Comparison of ENCODE assay signal across 11 cellular contexts in the genomic region with DNA sequence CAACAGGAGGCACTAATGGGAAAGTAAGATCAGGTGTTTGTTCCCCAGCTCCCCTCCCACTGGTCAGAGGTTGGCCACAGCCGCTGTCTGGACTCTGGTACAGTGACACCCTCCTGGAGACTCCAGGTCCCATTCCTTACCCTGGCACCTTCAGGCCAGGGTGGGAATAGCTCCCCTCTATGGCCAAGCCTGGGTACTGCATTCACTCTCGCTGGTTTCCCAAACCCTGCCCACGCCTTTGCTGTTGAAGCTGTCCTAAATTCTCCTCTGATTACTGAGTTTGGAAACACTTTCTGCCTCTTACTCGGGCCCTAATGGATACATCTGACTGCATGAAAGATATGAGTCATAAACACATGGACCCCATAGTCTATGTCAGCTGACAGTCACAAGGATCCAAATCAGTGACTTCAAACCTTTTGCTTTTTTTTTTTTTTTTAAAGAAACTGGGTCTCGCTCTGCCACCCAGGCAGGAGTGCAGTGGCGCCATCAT. TPM values are rescaled to one million over a fixed set of nuclear protein-coding genes. Genes with fewer than 3 reads are reported as not detected.
DNase-seq lines count a peak whose midpoint lies in the region; ATAC-seq, FAIRE-seq and TF ChIP-seq lines count a peak whose summit lies in the region.
"Had no signal": no experiment of that assay in that cellular context is flagged by ENCODE, and none has a peak within 500 bp of the region (broad histone marks: within the 10 kb centered on the region; RNA-seq: fewer than 3 reads in every experiment).

No MANE protein-coding gene starts in this region.

- peak in 1 of 2 experiments; percentile 65 for DNase-seq in A549 (ENCODE audit: low read depth in 1 of 2, low spot score in 1 of 2)
- DNase-seq in GM03348 (ENCODE audit: low spot score), result peak; percentile 41
- no peak for DNase-seq in Peyer's patch
- DNase-seq in hepatocyte (ENCODE audit: low spot score), result peak; percentile 30
- no peak for DNase-seq in sciatic nerve (ENCODE audit: low spot score)
- DNase-seq: activated T-cell treated with anti-CD3 and anti-CD28 coated beads, Interleukin-2, amount 50 U/mL, for 4 hours; left ventricle myocardium superior; MG63 had no signal

- TF ChIP-seq POLR2A in A549 (IDR thresholded peaks at IDR 0.05; ENCODE audit: low read length), result no peak
- no peak for TF ChIP-seq POLR2A in Peyer's patch (IDR thresholded peaks at IDR 0.05)

- 49% methylated on average over 6 of the region's 6 CpGs for WGBS in A549 (ENCODE audit: missing lambda C conversion rate)
- 71% methylated on average over 6 of the region's 6 CpGs for WGBS in hepatocyte (ENCODE audit: low lambda C conversion rate, missing lambda C conversion rate)

- H3K4me3 ChIP-seq in A549, result no peak overlapping the region
- H3K4me3 ChIP-seq in Peyer's patch, result no peak overlapping the region
- H3K4me3 ChIP-seq in hepatocyte, result no peak overlapping the region
- H3K4me3 ChIP-seq: MG63 had no signal

- 0 out of 5 replicates have a peak, but pooled peaks of 1 of the 2 experiments have one; percentile 25 for TF ChIP-seq RAD21 in A549 (conservative IDR thresholded peaks at IDR 0.05 in 1 of 2, IDR thresholded peaks at IDR 0.05 in 1 of 2)

- H2AFZ ChIP-seq in hepatocyte, result no peak overlapping the region

- no peak for TF ChIP-seq EP300 in A549 (IDR thresholded peaks at IDR 0.05)

- H3K9me2 ChIP-seq in hepatocyte (replicated peaks; ENCODE audit: insufficient read depth), result no peaks in the 10 kb centered on the region

- H3K27me3 ChIP-seq in Peyer's patch (no peaks in the 10 kb centered on the region), hepatocyte (peaks cover 14% of the 10 kb centered on the region)
- H3K27me3 ChIP-seq: MG63 had no signal

- H3K4me2 ChIP-seq in A549, result no peak overlapping the region
- no peak overlapping the region for H3K4me2 ChIP-seq in hepatocyte

- H3K27ac ChIP-seq in A549, result peak overlapping the region in 1 of 2 experiments; percentile 73; a peak in 2 of 6 replicates
- H3K27ac ChIP-seq in Peyer's patch, result no peak overlapping the region
- no peak overlapping the region for H3K27ac ChIP-seq in hepatocyte

- TF ChIP-seq CTCF in A549 (IDR thresholded peaks at IDR 0.05), result peak; percentile 46
- peak in 4 of 6 experiments; percentile 11 to 48 (median 28) for TF ChIP-seq CTCF in Peyer's patch (IDR thresholded peaks at IDR 0.05)
- TF ChIP-seq CTCF in hepatocyte (IDR thresholded peaks at IDR 0.05; ENCODE audit: poor library complexity), result peak; percentile 24

- no peak overlapping the region for H3K4me3 Mint-ChIP-seq in activated T-helper 17 cell treated with anti-CD3 and anti-CD28 coated beads, Interleukin-2, amount 50 U/mL, for 72 hours
- H3K4me3 Mint-ChIP-seq: activated T-cell treated with anti-CD3 and anti-CD28 coated beads, Interleukin-2, amount 50 U/mL, for 4 hours had no signal

- no peaks in the 10 kb centered on the region for H4K20me1 ChIP-seq in hepatocyte (ENCODE audit: insufficient read depth, poor library complexity, severe bottlenecking)

- H3K79me2 ChIP-seq in hepatocyte, result no peaks in the 10 kb centered on the region

- peak; percentile 44 to 55; a peak in 4 of 6 replicates for ATAC-seq in A549
- ATAC-seq in HG02759 (IDR thresholded peaks at IDR 0.05; ENCODE audit: unreplicated experiment), result no peak
- no peak for ATAC-seq in GM21737 (IDR thresholded peaks at IDR 0.05; ENCODE audit: unreplicated experiment)
- ATAC-seq in sciatic nerve, result no peak
- no peak for ATAC-seq in activated T-helper 17 cell treated with anti-CD3 and anti-CD28 coated beads, Interleukin-2, amount 50 U/mL, for 72 hours (replicated peaks)
- ATAC-seq: activated T-cell treated with anti-CD3 and anti-CD28 coated beads, Interleukin-2, amount 50 U/mL, for 4 hours; left ventricle myocardium superior had no signal

- no peaks in the 10 kb centered on the region for H3K36me3 ChIP-seq in Peyer's patch
- no peaks in the 10 kb centered on the region for H3K36me3 ChIP-seq in hepatocyte (replicated peaks; ENCODE audit: insufficient read depth, low read depth)
- H3K36me3 ChIP-seq: MG63 had no signal

- intact Hi-C loops in sciatic nerve (cut with DNase I), result no loop called here

- peaks cover 18% of the 10 kb centered on the region for H3K27me3 Mint-ChIP-seq in activated T-helper 17 cell treated with anti-CD3 and anti-CD28 coated beads, Interleukin-2, amount 50 U/mL, for 72 hours

- H3K27ac Mint-ChIP-seq in activated T-helper 17 cell treated with anti-CD3 and anti-CD28 coated beads, Interleukin-2, amount 50 U/mL, for 72 hours, result no peak overlapping the region

- no peak for FAIRE-seq in A549 (lab: Jason Lieb, UNC)

- no peaks in the 10 kb centered on the region for H3K36me3 Mint-ChIP-seq in activated T-helper 17 cell treated with anti-CD3 and anti-CD28 coated beads, Interleukin-2, amount 50 U/mL, for 72 hours (ENCODE audit: low read depth)

- H3K4me1 Mint-ChIP-seq in activated T-helper 17 cell treated with anti-CD3 and anti-CD28 coated beads, Interleukin-2, amount 50 U/mL, for 72 hours, result peaks cover 4% of the 10 kb centered on the region

- no peaks in the 10 kb centered on the region for H3K9me3 ChIP-seq in A549
- H3K9me3 ChIP-seq in Peyer's patch, result no peaks in the 10 kb centered on the region
- no peaks in the 10 kb centered on the region for H3K9me3 ChIP-seq in hepatocyte (ENCODE audit: low read depth)
- H3K9me3 ChIP-seq: MG63 had no signal

- CTCF ChIA-PET in A549 (lab: Yijun Ruan, JAX), result interaction anchor here (1.1 to 1.9 kb wide), 5 partner anchors 9 to 137 kb away, joined by 3 to 20 read pairs (median 4); a partner anchor contains a TSS

- no peaks in the 10 kb centered on the region for H3K9me3 Mint-ChIP-seq in activated T-helper 17 cell treated with anti-CD3 and anti-CD28 coated beads, Interleukin-2, amount 50 U/mL, for 72 hours
- H3K9me3 Mint-ChIP-seq: activated T-cell treated with anti-CD3 and anti-CD28 coated beads, Interleukin-2, amount 50 U/mL, for 4 hours had no signal

- H3K4me1 ChIP-seq in A549 (peaks cover 46% of the 10 kb centered on the region), Peyer's patch (no peaks in the 10 kb centered on the region), hepatocyte (ENCODE audit: insufficient read depth) (no peaks in the 10 kb centered on the region)

- POLR2A ChIA-PET in A549 (lab: Yijun Ruan, JAX), result interaction anchor here (0.9 kb wide), 1 partner anchor 54 kb away, joined by 7 read pairs; no protein-coding TSS in a partner anchor

TF ChIP-seq in A549, 52 proteins besides CTCF, POLR2A, EP300 and RAD21:
- TF ChIP-seq, protein P1, sequence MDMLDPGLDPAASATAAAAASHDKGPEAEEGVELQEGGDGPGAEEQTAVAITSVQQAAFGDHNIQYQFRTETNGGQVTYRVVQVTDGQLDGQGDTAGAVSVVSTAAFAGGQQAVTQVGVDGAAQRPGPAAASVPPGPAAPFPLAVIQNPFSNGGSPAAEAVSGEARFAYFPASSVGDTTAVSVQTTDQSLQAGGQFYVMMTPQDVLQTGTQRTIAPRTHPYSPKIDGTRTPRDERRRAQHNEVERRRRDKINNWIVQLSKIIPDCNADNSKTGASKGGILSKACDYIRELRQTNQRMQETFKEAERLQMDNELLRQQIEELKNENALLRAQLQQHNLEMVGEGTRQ (IDR thresholded peaks at IDR 0.05), result no peak
- TF ChIP-seq EHF (CRISPR knock-in tag; IDR thresholded peaks at IDR 0.05) (no peak), RNF2 (IDR thresholded peaks at IDR 0.05; ENCODE audit: borderline replicate concordance, low read depth) (no peak), FOSL2 (IDR thresholded peaks at IDR 0.05) (no peak), FOSL2 (CRISPR knock-in tag; IDR thresholded peaks at IDR 0.05) (peak; percentile 39; the same call in 1 of the 2 replicates), SMC3 (IDR thresholded peaks at IDR 0.05) (peak; percentile 5; the same call in 1 of the 3 replicates), HEYL (CRISPR knock-in tag; IDR thresholded peaks at IDR 0.05) (no peak), KDM1A (IDR thresholded peaks at IDR 0.05; ENCODE audit: low read depth) (no peak)

RNA-seq across cellular contexts. Expression of a gene that starts 17.9 kb away (rescaled TPM):
- polyA plus RNA-seq in A549 (2011; rRNA removed) (0.34 and 0.40 TPM in 2 replicates), A549 (2017; fragmentation: RNase III; extraction: RNeasy Plus Mini Kit Qiagen cat#74134 plus additional on column Dnase treatment) (0.13 to 0.14 TPM (median 0.13 TPM) in 3 replicates), hepatocyte (0.10 and 0.18 TPM in 2 replicates)
- polyA plus RNA-seq in A549 (2012; cell fraction: cytosol; rRNA removed), result 0.09 and 0.12 TPM in 2 replicates
- 0.08 and 0.17 TPM in 2 replicates for polyA plus RNA-seq in A549 (2012; cell fraction: nucleus; rRNA removed)
- polyA minus RNA-seq in A549 (2011; rRNA and poly(A)+ RNA removed), result 0.17 and 0.39 TPM in 2 replicates
- total RNA-seq in Peyer's patch (not detected), hepatocyte (0.08 TPM in 1 of 2 replicates, not detected in the other), sciatic nerve (0.22 TPM)
- total RNA-seq in activated T-helper 17 cell treated with anti-CD3 and anti-CD28 coated beads, Interleukin-2, amount 50 U/mL, for 72 hours, result not detected
- total RNA-seq: activated T-cell treated with anti-CD3 and anti-CD28 coated beads, Interleukin-2, amount 50 U/mL, for 4 hours had no signal

RNA-seq across cellular contexts. Expression of a gene that starts 47.4 kb away (rescaled TPM):
- polyA plus RNA-seq in A549 (2011; rRNA removed) (15.7 and 16.8 TPM in 2 replicates), A549 (2017; fragmentation: RNase III; extraction: RNeasy Plus Mini Kit Qiagen cat#74134 plus additional on column Dnase treatment) (8.3 to 11.0 TPM (median 9.8 TPM) in 3 replicates), hepatocyte (17.0 and 18.9 TPM in 2 replicates)
- polyA plus RNA-seq in A549 (2012; cell fraction: cytosol; rRNA removed), result 7.5 and 10.0 TPM in 2 replicates
- 13.0 and 15.3 TPM in 2 replicates for polyA plus RNA-seq in A549 (2012; cell fraction: nucleus; rRNA removed)
- 36.3 and 37.7 TPM in 2 replicates for polyA minus RNA-seq in A549 (2011; rRNA and poly(A)+ RNA removed)
- total RNA-seq in Peyer's patch (10 to 100 TPM in 1 of 4 donors, 1 to 10 TPM in 3; 4.7 to 28.9 (median 9.2) TPM), hepatocyte (14.1 and 20.6 TPM in 2 replicates), sciatic nerve (12.9 TPM)
- 1 to 10 TPM; 2.4 to 8.8 TPM for total RNA-seq in activated T-helper 17 cell treated with anti-CD3 and anti-CD28 coated beads, Interleukin-2, amount 50 U/mL, for 72 hours

Comparison
In these comparisons a context has a peak if more than half of its experiments do, and no peak if none do; other contexts are left out.
1. ATAC-seq: peak in A549 (2 of 2); none in HG02759 (single experiment), GM21737 (single experiment), sciatic nerve (single experiment) and activated T-helper 17 cell treated with anti-CD3 and anti-CD28 coated beads, Interleukin-2, amount 50 U/mL, for 72 hours (single experiment).
2. DNase-seq: peak in GM03348 (single experiment) and hepatocyte (single experiment); none in Peyer's patch (0 of 3) and sciatic nerve (single experiment).
3. Peak in every context shown above with its lines, with median percentiles within 50 percentile points of each other: CTCF ChIP-seq.